ENCODE assay signal across 18 cellular contexts in the genomic region with DNA sequence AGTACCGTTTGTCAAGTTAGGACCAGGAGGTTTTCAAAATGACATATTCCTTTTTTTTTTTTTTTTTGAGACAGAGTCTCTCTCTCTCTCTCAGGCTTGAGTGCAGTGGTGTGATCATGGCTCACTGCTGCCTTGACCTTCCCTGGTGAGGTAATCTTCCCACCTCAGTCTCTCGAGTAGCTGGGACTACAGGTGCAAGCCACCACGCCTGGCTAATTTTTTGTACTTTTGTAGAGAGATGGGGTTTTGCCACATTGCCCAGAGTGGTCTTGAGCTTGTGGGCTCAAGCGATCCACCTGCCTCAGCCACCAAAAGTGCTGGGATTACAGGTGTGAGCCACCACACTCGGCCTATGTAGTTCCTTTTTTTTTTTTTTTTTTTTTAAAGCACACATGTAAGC.
DNase-seq lines count a peak whose midpoint lies in the region; ATAC-seq and TF ChIP-seq lines count a peak whose summit lies in the region.
"Had no signal": no experiment of that assay in that cellular context is flagged by ENCODE, and none has a peak within 500 bp of the region (broad histone marks: within the 10 kb centered on the region; RNA-seq: fewer than 3 reads in every experiment).

No MANE protein-coding gene starts in this region.

- peaks cover 2% of the 10 kb centered on the region for H3K36me3 Mint-ChIP-seq in memory B cell
- H3K36me3 Mint-ChIP-seq: CD4-positive, alpha-beta memory T cell had no signal

- H3K4me1 ChIP-seq in Panc1 (ENCODE audit: control insufficient read depth, insufficient read depth, low read length): peaks cover 4% of the 10 kb centered on the region; the same call in 1 of the 2 replicates

- peaks cover 4% of the 10 kb centered on the region for H3K9me3 Mint-ChIP-seq in memory B cell

- POLR2A ChIA-PET in Panc1 (lab: Charles Lee): no interaction called here

- no peaks in the 10 kb centered on the region for H3K27me3 ChIP-seq in GM06990 (replicated peaks; ENCODE audit: control insufficient read depth, insufficient read depth, low read length)
- no peaks in the 10 kb centered on the region for H3K27me3 ChIP-seq in Panc1 (ENCODE audit: control insufficient read depth, insufficient read depth, low read length)
- H3K27me3 ChIP-seq in MG63: no peaks in the 10 kb centered on the region

- in situ Hi-C loops in Panc1 (cut with HindIII; ENCODE audit: low pct_unique_long_range_greater_than_20kb, low sequenced_read_pairs): no loop called here

- no peak for TF ChIP-seq CTCF in GM06990 (IDR thresholded peaks at IDR 0.05; ENCODE audit: insufficient read depth, low read length, poor library complexity, severe bottlenecking)
- TF ChIP-seq CTCF in Panc1 (IDR thresholded peaks at IDR 0.05): no peak

- H3K4me3 ChIP-seq in GM06990 (replicated peaks; ENCODE audit: low read depth, low read length): no peak overlapping the region
- no peak overlapping the region for H3K4me3 ChIP-seq in Panc1 (ENCODE audit: low read depth in 2 of 2, low read length in 2 of 2)
- H3K4me3 ChIP-seq in MG63: no peak overlapping the region
- H3K4me3 ChIP-seq: K562 had no signal

- CTCF ChIA-PET in Panc1 (lab: Charles Lee): no interaction called here

- H3K36me3 ChIP-seq in GM06990 (ENCODE audit: control insufficient read depth, insufficient read depth, low read length) (no peaks in the 10 kb centered on the region), Panc1 (ENCODE audit: control insufficient read depth, insufficient read depth, low read length) (no peaks in the 10 kb centered on the region), MG63 (no peaks in the 10 kb centered on the region)

- ATAC-seq in Panc1: no peak
- ATAC-seq in memory B cell (ENCODE audit: low read depth): peak; percentile 53
- ATAC-seq in GM21825 (IDR thresholded peaks at IDR 0.05; ENCODE audit: unreplicated experiment): no peak
- ATAC-seq: HCT116, K562 had no signal

- DNase-seq in GM06990 (ENCODE audit: extremely low read depth, insufficient read length) (peak; percentile 41), Panc1 (ENCODE audit: low read depth, low spot score) (no peak), memory B cell (ENCODE audit: low spot score in 2 of 2) (no peak), anterior cingulate cortex (lab: John Stamatoyannopoulos, UW) (no peak), MG63 (no peak)
- no peak for DNase-seq in activated CD4-positive, alpha-beta T cell treated with anti-CD3 and anti-CD28 coated beads, Interleukin-2, amount 50 U/mL, for 4 hours
- DNase-seq: AML-193; CD4-positive, alpha-beta memory T cell; DMS153; DMS79; GF-D8; GOT3; H7; HFFc6; IMR-90 had no signal

- H3K4me3 Mint-ChIP-seq in memory B cell: no peak overlapping the region
- H3K4me3 Mint-ChIP-seq: CD4-positive, alpha-beta memory T cell; HFFc6 had no signal

- no peak overlapping the region for H3K27ac Mint-ChIP-seq in memory B cell
- H3K27ac Mint-ChIP-seq: CD4-positive, alpha-beta memory T cell; HFFc6 had no signal

- H3K27ac ChIP-seq in Panc1 (ENCODE audit: low read length): peak overlapping the region; percentile 48; the same call in 1 of the 2 replicates

- no TSS peak for BruUV-seq in Panc1 (replicated peaks; lab: Mats Ljungman, UMichigan)

- H3K4me1 Mint-ChIP-seq in memory B cell: peaks cover 7% of the 10 kb centered on the region
- H3K4me1 Mint-ChIP-seq: CD4-positive, alpha-beta memory T cell had no signal

- no peaks in the 10 kb centered on the region for H3K27me3 Mint-ChIP-seq in memory B cell

- intact Hi-C loops in Panc1 (cut with micrococcal nuclease; ENCODE audit: unreplicated experiment): no loop called here

- 0 out of 2 replicates have a peak, but pooled peaks cover 3% of the 10 kb centered on the region for H3K9me3 ChIP-seq in Panc1 (ENCODE audit: control insufficient read depth, insufficient read depth, low read depth, low read length)
- H3K9me3 ChIP-seq in MG63: no peaks in the 10 kb centered on the region
